ENCODE assay signal across 27 cellular contexts in the genomic region with DNA sequence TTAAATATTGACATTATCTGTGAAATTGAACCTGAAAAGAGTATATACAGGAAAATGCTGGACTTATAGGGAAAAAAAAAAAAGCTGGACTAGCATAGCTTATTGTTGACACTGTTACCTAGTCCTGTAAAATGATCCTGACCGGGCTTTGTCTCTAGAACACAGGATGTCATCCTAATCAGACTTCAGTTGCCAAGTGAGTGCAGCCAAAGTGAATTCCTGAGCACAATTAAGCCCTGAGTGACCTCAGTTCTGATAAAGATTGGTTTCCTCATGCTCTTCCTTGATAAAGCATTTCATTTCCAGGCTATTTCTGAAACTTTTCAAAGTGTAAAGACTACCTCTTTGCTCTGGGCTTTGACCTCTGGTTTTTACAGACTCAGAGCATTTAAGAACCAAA. TPM values are rescaled to one million over a fixed set of nuclear protein-coding genes. Genes with fewer than 3 reads are reported as not detected.
A peak's percentile ranks its signal among the peaks of the same experiment; 100 is the strongest.
DNase-seq lines count a peak whose midpoint lies in the region; ATAC-seq and TF ChIP-seq lines count a peak whose summit lies in the region.
"Had no signal": no experiment of that assay in that cellular context is flagged by ENCODE, and none has a peak within 500 bp of the region (broad histone marks: within the 10 kb centered on the region; RNA-seq: fewer than 3 reads in every experiment).

No MANE protein-coding gene starts in this region.

- no peak for TF ChIP-seq POLR2A in gastrocnemius medialis (IDR thresholded peaks at IDR 0.05)

- in situ Hi-C loops in gastrocnemius medialis (cut with MboI; ENCODE audit: low sequenced_read_pairs in 4 of 4): no loop called here

- no peak overlapping the region for H3K4me3 ChIP-seq in gastrocnemius medialis
- H3K4me3 ChIP-seq in tibial artery: no peak overlapping the region
- H3K4me3 ChIP-seq: A549, BLaER1, skin epidermis had no signal

- H3K4me1 ChIP-seq in gastrocnemius medialis (peaks cover 0 to 6% of the 10 kb centered on the region in 2 donors), tibial artery (no peaks in the 10 kb centered on the region)
- H3K4me1 ChIP-seq: A549 had no signal

- H3K36me3 ChIP-seq in gastrocnemius medialis: no peaks in the 10 kb centered on the region
- H3K36me3 ChIP-seq in tibial artery: no peaks in the 10 kb centered on the region
- H3K36me3 ChIP-seq: BLaER1 had no signal

- H3K9me3 ChIP-seq in gastrocnemius medialis (no peaks in the 10 kb centered on the region), tibial artery (no peaks in the 10 kb centered on the region)
- H3K9me3 ChIP-seq: A549, BLaER1 had no signal

- intact Hi-C loops in Right ventricle myocardium superior (cut with DNase I): no loop called here
- intact Hi-C loops in cardiac septum (cut with DNase I): no loop called here
- intact Hi-C loops in gastrocnemius medialis (cut with DNase I; ENCODE audit: low total_unique reads): no loop called here
- intact Hi-C loops in tibial artery (cut with DNase I; ENCODE audit: low total_unique reads): no loop called here

- TF ChIP-seq CTCF in gastrocnemius medialis (IDR thresholded peaks at IDR 0.05 in 4 of 5, conservative IDR thresholded peaks at IDR 0.05 in 1 of 5): no peak
- TF ChIP-seq CTCF in tibial artery (IDR thresholded peaks at IDR 0.05): no peak

- DNase-seq in Right ventricle myocardium superior (no peak), cardiac septum (ENCODE audit: low spot score) (no peak), dermis blood vessel endothelial cell (peak; percentile 97), left kidney (ENCODE audit: low read depth, low spot score) (peak; percentile 28), gastrocnemius medialis (no peak), tibial artery (no peak)
- DNase-seq: activated CD4-positive, CD25-positive, alpha-beta regulatory T cell treated with anti-CD3 and anti-CD28 coated beads, Interleukin-2, amount 50 U/mL, for 72 hours; activated CD8-positive, alpha-beta memory T cell treated with anti-CD3 and anti-CD28 coated beads for 24 hours; activated naive CD4-positive, alpha-beta T cell treated with anti-CD3 and anti-CD28 coated beads for 36 hours; activated T-cell treated with anti-CD3 and anti-CD28 coated beads, Interleukin-2, amount 50 U/mL, for 4 hours; Calu3; central memory CD4-positive, alpha-beta T cell; EL; Kasumi-1; NCI-H1048; NCI-H2081 treated with DMSO at 0.1 percent for 48 hours; RPMI8226; stimulated activated CD4-positive, alpha-beta T cell treated with anti-CD3 and anti-CD28 coated beads, Interleukin-1b, Interleukin-23, amount 100 ng/mL, for 48 hours; T1000 had no signal

- ATAC-seq in Right ventricle myocardium superior (ENCODE audit: poor library complexity) (peak; percentile 97), gastrocnemius medialis (peak; percentile 66 to 75), GM21723 (IDR thresholded peaks at IDR 0.05; ENCODE audit: unreplicated experiment) (no peak), GM19455 (IDR thresholded peaks at IDR 0.05; ENCODE audit: unreplicated experiment) (no peak)
- ATAC-seq: A549; activated T-cell treated with anti-CD3 and anti-CD28 coated beads, Interleukin-2, amount 50 U/mL, for 4 hours had no signal

- H3K27me3 ChIP-seq in gastrocnemius medialis (no peaks in the 10 kb centered on the region), tibial artery (peaks cover 0 to 4% of the 10 kb centered on the region in 2 donors)
- H3K27me3 ChIP-seq: BLaER1 had no signal

- no peak overlapping the region for H3K27ac ChIP-seq in gastrocnemius medialis
- H3K27ac ChIP-seq in tibial artery: no peak overlapping the region
- H3K27ac ChIP-seq: A549, BLaER1, skin epidermis had no signal

RNA-seq across cellular contexts. Expression of gene SELP, which starts 19.8 kb away (rescaled TPM):
- total RNA-seq in Right ventricle myocardium superior (9.0 TPM), cardiac septum (10.6 TPM), dermis blood vessel endothelial cell (2.6 and 5.3 TPM in 2 replicates), gastrocnemius medialis (1 to 10 TPM in 2 of 4 donors, under 1 TPM in 2; 0.85 to 2.5 (median 1.2) TPM)
- total RNA-seq: frontal cortex, H1, NCI-H460 had no signal

RNA-seq across cellular contexts. Expression of gene F5, which starts 23.8 kb away (rescaled TPM):
- total RNA-seq in Right ventricle myocardium superior (21.2 TPM), cardiac septum (0.97 TPM), dermis blood vessel endothelial cell (not detected in 2 replicates), gastrocnemius medialis (under 1 TPM; 0.07 to 0.68 (median 0.22) TPM)
- total RNA-seq: frontal cortex, NCI-H460 had no signal

Comparison
In these comparisons a context has a peak if more than half of its experiments do, and no peak if none do; other contexts are left out.
1. RNA of gene F5, which starts 23.8 kb away (total RNA-seq): 21.2 TPM in Right ventricle myocardium superior (single experiment); 0.97 TPM in cardiac septum (single experiment), 0.07 to 0.68 TPM in gastrocnemius medialis and not detected in dermis blood vessel endothelial cell; every median in the first group is over 10 times any median in the second.
2. ATAC-seq: peak in Right ventricle myocardium superior (single experiment) and gastrocnemius medialis (2 of 2); none in GM21723 (single experiment) and GM19455 (single experiment).
3. DNase-seq: peak in dermis blood vessel endothelial cell (single experiment) and left kidney (single experiment); none in Right ventricle myocardium superior (single experiment), cardiac septum (single experiment), gastrocnemius medialis (0 of 2) and tibial artery (0 of 2).